ENCODE assay signal across 2 cellular contexts in genomic region chr17:7840875-7841274, GRCh38.
TF ChIP-seq lines count a peak whose summit lies in the region.

No MANE protein-coding gene starts in this region.

TF ChIP-seq in GM12878, 131 proteins besides CTCF, POLR2A, EP300 and RAD21:
- TF ChIP-seq SREBF1 (IDR thresholded peaks at IDR 0.05; ENCODE audit: low read length) (no peak), IRF3 (IDR thresholded peaks at IDR 0.05) (no peak), HDAC6 (IDR thresholded peaks at IDR 0.05; ENCODE audit: unreplicated experiment) (no peak), TAF1 (IDR thresholded peaks at IDR 0.05; ENCODE audit: borderline replicate concordance, low read depth, low read length) (no peak), USF2 (IDR thresholded peaks at IDR 0.05; ENCODE audit: borderline replicate concordance, low read depth, low read length) (no peak), TCF3 (IDR thresholded peaks at IDR 0.05; ENCODE audit: borderline replicate concordance, insufficient read depth, low read depth, low read length) (no peak), POLR2AphosphoS2 (IDR thresholded peaks at IDR 0.05; ENCODE audit: low read depth, low read length) (no peak), RBBP5 (conservative IDR thresholded peaks at IDR 0.05) (no peak)

TF ChIP-seq in HEK293T, 16 proteins besides CTCF, POLR2A, EP300 and RAD21:
- no peak for TF ChIP-seq L3MBTL2 (conservative IDR thresholded peaks at IDR 0.05)
- no peak for TF ChIP-seq FOXK2 (IDR thresholded peaks at IDR 0.05)
- TF ChIP-seq FOXA1 (IDR thresholded peaks at IDR 0.05) = no peak
- TF ChIP-seq ELF4 (IDR thresholded peaks at IDR 0.05) = no peak
- no peak for TF ChIP-seq HDGF (IDR thresholded peaks at IDR 0.05; ENCODE audit: borderline replicate concordance)
- TF ChIP-seq ARNT (IDR thresholded peaks at IDR 0.05) = no peak
- TF ChIP-seq BHLHE40 (IDR thresholded peaks at IDR 0.05; ENCODE audit: borderline replicate concordance) = no peak
- no peak for TF ChIP-seq NFRKB (IDR thresholded peaks at IDR 0.05)
- TF ChIP-seq CTBP1 (IDR thresholded peaks at IDR 0.05; ENCODE audit: borderline replicate concordance) = no peak
- no peak for TF ChIP-seq LEF1 (IDR thresholded peaks at IDR 0.05; ENCODE audit: borderline replicate concordance)
